Comparison of ENCODE assay signal across 33 cellular contexts in genomic region chr12:50971946-50972345, GRCh38. TPM values are rescaled to one million over a fixed set of nuclear protein-coding genes. Genes with fewer than 3 reads are reported as not detected.
DNase-seq lines count a peak whose midpoint lies in the region; ATAC-seq and TF ChIP-seq lines count a peak whose summit lies in the region.
"Had no signal": no experiment of that assay in that cellular context is flagged by ENCODE, and none has a peak within 500 bp of the region (broad histone marks: within the 10 kb centered on the region; RNA-seq: fewer than 3 reads in every experiment).

No MANE protein-coding gene starts in this region.

- peaks cover 42% of the 10 kb centered on the region for H3K36me3 Mint-ChIP-seq in activated T-cell treated with anti-CD3 and anti-CD28 coated beads, Interleukin-2, amount 50 U/mL, for 4 hours (ENCODE audit: insufficient read depth)

- no peak overlapping the region for H3K9ac ChIP-seq in adipocyte (ENCODE audit: low read length)

- no peak overlapping the region for H3K4me3 Mint-ChIP-seq in activated T-cell treated with anti-CD3 and anti-CD28 coated beads, Interleukin-2, amount 50 U/mL, for 4 hours
- H3K4me3 Mint-ChIP-seq: activated naive CD8-positive, alpha-beta T cell had no signal

- H3K9me3 Mint-ChIP-seq in activated T-cell treated with anti-CD3 and anti-CD28 coated beads, Interleukin-2, amount 50 U/mL, for 4 hours: no peaks in the 10 kb centered on the region

- H3K4me1 Mint-ChIP-seq in activated T-cell treated with anti-CD3 and anti-CD28 coated beads, Interleukin-2, amount 50 U/mL, for 4 hours (ENCODE audit: low read depth): no peaks in the 10 kb centered on the region

- no peaks in the 10 kb centered on the region for H3K9me3 ChIP-seq in adipocyte (ENCODE audit: control insufficient read depth, low read length)
- H3K9me3 ChIP-seq: ascending aorta, colonic mucosa, HAP-1, left lung, MG63, transverse colon had no signal

- no peaks in the 10 kb centered on the region for H3K27me3 ChIP-seq in BJ (ENCODE audit: control insufficient read depth, insufficient read depth, low read length)
- H3K27me3 ChIP-seq in adipocyte (replicated peaks; ENCODE audit: control insufficient read depth, insufficient read depth, low read length): no peaks in the 10 kb centered on the region
- H3K27me3 ChIP-seq: ascending aorta, cardiac muscle cell, colonic mucosa, left lung, MG63, transverse colon had no signal

- peaks cover 13% of the 10 kb centered on the region for H3K4me1 ChIP-seq in adipocyte (ENCODE audit: control insufficient read depth, insufficient read depth, low read length)
- H3K4me1 ChIP-seq: ascending aorta, colonic mucosa, HAP-1, left lung, transverse colon had no signal

- TF ChIP-seq CTCF in BJ (IDR thresholded peaks at IDR 0.05; ENCODE audit: insufficient read depth, low read depth, low read length) (no peak), fibroblast of pulmonary artery (IDR thresholded peaks at IDR 0.05; ENCODE audit: low read length, missing control alignments) (no peak)

- DNase-seq in BJ (ENCODE audit: low read depth) (peak; percentile 52), adipocyte (ENCODE audit: low read depth) (peak; percentile 79), fibroblast of pulmonary artery (ENCODE audit: low read depth) (peak; percentile 45), renal cortical epithelial cell (ENCODE audit: low read depth) (peak; percentile 40), NCI-H1092 treated with DMSO at 0.1 percent for 48 hours (lab: John Stamatoyannopoulos, UW) (no peak)
- no peak for DNase-seq in activated T-cell treated with anti-CD3 and anti-CD28 coated beads, Interleukin-2, amount 50 U/mL, for 4 hours
- DNase-seq in stimulated activated CD4-positive, alpha-beta T cell treated with anti-CD3 and anti-CD28 coated beads, Interleukin-4, amount 100 ng/mL, for 24 hours: no peak
- DNase-seq in activated CD4-positive, CD25-positive, alpha-beta regulatory T cell treated with anti-CD3 and anti-CD28 coated beads, Interleukin-2, amount 50 U/mL, for 72 hours: no peak
- DNase-seq: activated T-cell treated with anti-CD3 and anti-CD28 coated beads for 4 hours; colonic mucosa; COR-L47; DMS53; effector CD8-positive, alpha-beta T cell; KBM-7; left lung; mesendoderm; MG63; NCI-H1105 treated with DMSO at 0.1 percent for 48 hours; NCI-H187 treated with DMSO at 0.1 percent for 48 hours; NCI-H2171; NCI-H510A; right cardiac atrium; SHP77 treated with DMSO at 0.1 percent for 48 hours; stimulated activated CD4-positive, alpha-beta T cell treated with anti-CD3 and anti-CD28 coated beads, Interleukin-4, amount 100 ng/mL, for 4 hours; transverse colon had no signal

- H3K4me3 ChIP-seq in BJ (ENCODE audit: low read depth, low read length) (no peak overlapping the region), adipocyte (ENCODE audit: low read length) (no peak overlapping the region), fibroblast of pulmonary artery (replicated peaks; ENCODE audit: low read depth, low read length) (no peak overlapping the region)
- H3K4me3 ChIP-seq: ascending aorta, cardiac muscle cell, colonic mucosa, HAP-1, left lung, MG63, transverse colon had no signal

- no peak for ATAC-seq in activated T-cell treated with anti-CD3 and anti-CD28 coated beads, Interleukin-2, amount 50 U/mL, for 4 hours
- ATAC-seq: left lung, right cardiac atrium had no signal

- CTCF ChIA-PET in BJ (lab: Yijun Ruan, JAX): interaction anchor here (0.6 to 3.0 kb wide), 2 partner anchors 8 to 13 kb away, joined by 3 to 10 read pairs; no protein-coding TSS in a partner anchor

- H3K27me3 Mint-ChIP-seq in activated T-cell treated with anti-CD3 and anti-CD28 coated beads, Interleukin-2, amount 50 U/mL, for 4 hours (ENCODE audit: low read depth): no peaks in the 10 kb centered on the region
- H3K27me3 Mint-ChIP-seq: activated naive CD8-positive, alpha-beta T cell had no signal

- POLR2A ChIA-PET in BJ (lab: Charles Lee): interaction anchor here (0.6 kb wide), 1 partner anchor 109 kb away, joined by 3 read pairs; no protein-coding TSS in a partner anchor

- H3K36me3 ChIP-seq in BJ (ENCODE audit: control insufficient read depth, insufficient read depth, low read length): no peaks in the 10 kb centered on the region
- H3K36me3 ChIP-seq in adipocyte (ENCODE audit: control insufficient read depth, insufficient read depth, low read length, severe bottlenecking): no peaks in the 10 kb centered on the region
- H3K36me3 ChIP-seq: cardiac muscle cell, colonic mucosa, HAP-1, transverse colon had no signal

RNA-seq across cellular contexts. Expression of gene HIGD1C, which starts 19.6 kb away (rescaled TPM):
- not detected in 2 replicates for polyA plus RNA-seq in BJ (2011; rRNA removed)
- polyA minus RNA-seq in BJ (2011; rRNA and poly(A)+ RNA removed): not detected in 2 replicates
- not detected in 2 replicates for total RNA-seq in renal cortical epithelial cell
- not detected for total RNA-seq in activated T-cell treated with anti-CD3 and anti-CD28 coated beads, Interleukin-2, amount 50 U/mL, for 4 hours
- total RNA-seq: ascending aorta; cardiac muscle cell; colonic mucosa; G401; HT1080; left lung; right cardiac atrium; T-helper 2 cell treated with Interferon-gamma antibody and Interleukin-4, amounts not matched to agents 100 ng/mL and 5 ng/mL, for 36 hours; transverse colon had no signal
- polyA plus RNA-seq: cardiac muscle cell, esophagus, right cardiac atrium had no signal

RNA-seq across cellular contexts. Expression of gene SLC11A2, which starts 54.2 kb away (rescaled TPM):
- polyA plus RNA-seq in BJ (2011; rRNA removed): 51.4 and 55.4 TPM in 2 replicates
- 37.3 and 64.5 TPM in 2 replicates for polyA minus RNA-seq in BJ (2011; rRNA and poly(A)+ RNA removed)
- total RNA-seq in renal cortical epithelial cell: 76.7 and 78.5 TPM in 2 replicates
- 10 to 100 TPM; 39.1 to 45.0 (median 39.3) TPM for total RNA-seq in activated T-cell treated with anti-CD3 and anti-CD28 coated beads, Interleukin-2, amount 50 U/mL, for 4 hours

Comparison
In these comparisons a context has a peak if more than half of its experiments do, and no peak if none do; other contexts are left out.
1. DNase-seq: peak in BJ (single experiment), adipocyte (single experiment), fibroblast of pulmonary artery (single experiment) and renal cortical epithelial cell (single experiment); none in activated T-cell treated with anti-CD3 and anti-CD28 coated beads, Interleukin-2, amount 50 U/mL, for 4 hours (single experiment), NCI-H1092 treated with DMSO at 0.1 percent for 48 hours (single experiment), stimulated activated CD4-positive, alpha-beta T cell treated with anti-CD3 and anti-CD28 coated beads, Interleukin-4, amount 100 ng/mL, for 24 hours (single experiment) and activated CD4-positive, CD25-positive, alpha-beta regulatory T cell treated with anti-CD3 and anti-CD28 coated beads, Interleukin-2, amount 50 U/mL, for 72 hours (single experiment).